Comparison of ENCODE assay signal across 28 cellular contexts in the genomic region with DNA sequence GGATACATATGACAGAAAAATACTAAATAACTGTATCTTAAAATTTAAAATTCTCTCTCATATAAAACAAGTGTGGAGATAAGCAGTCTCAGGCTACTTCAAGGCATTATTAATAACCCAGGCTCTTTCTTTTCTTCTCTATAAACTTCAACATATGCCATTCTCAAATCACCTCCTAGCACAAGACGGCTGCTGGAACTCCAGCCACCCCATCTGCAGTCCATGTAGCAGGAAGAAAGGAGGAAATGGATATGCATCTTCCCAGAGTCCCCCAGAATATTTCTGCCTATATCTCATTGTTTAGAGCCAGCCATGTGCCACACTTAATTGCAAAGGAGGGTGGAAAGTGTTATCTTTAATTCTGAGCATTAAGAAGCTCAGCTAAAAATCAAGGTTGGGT.
"Had no signal": no experiment of that assay in that cellular context is flagged by ENCODE, and none has a peak within 500 bp of the region (broad histone marks: within the 10 kb centered on the region; RNA-seq: fewer than 3 reads in every experiment).

No MANE protein-coding gene starts in this region.

- ATAC-seq: activated CD8-positive, alpha-beta memory T cell treated with anti-CD3 and anti-CD28 coated beads, Interleukin-2, amount 10 ng/mL, durations not matched to agents 7 days and 5 days; activated CD8-positive, alpha-beta T cell treated with anti-CD3 and anti-CD28 coated beads, Interleukin-2, amount 10 ng/mL, durations not matched to agents 7 days and 5 days; activated T-helper 17 cell treated with anti-CD3 and anti-CD28 coated beads, Interleukin-2, amount 50 U/mL, for 72 hours had no signal

- H3K9me3 ChIP-seq: esophagus squamous epithelium had no signal

- H3K4me3 Mint-ChIP-seq: activated CD4-positive, alpha-beta memory T cell treated with anti-CD3 and anti-CD28 coated beads for 36 hours; activated CD8-positive, alpha-beta memory T cell treated with anti-CD3 and anti-CD28 coated beads, Interleukin-2, amount 10 ng/mL, durations not matched to agents 7 days and 5 days; activated CD8-positive, alpha-beta T cell treated with anti-CD3 and anti-CD28 coated beads, Interleukin-2, amount 10 ng/mL, durations not matched to agents 7 days and 5 days; activated naive CD8-positive, alpha-beta T cell; activated T-cell treated with anti-CD3 and anti-CD28 coated beads, Interleukin-2, amount 50 U/mL, for 24 hours; activated T-helper 17 cell treated with anti-CD3 and anti-CD28 coated beads, Interleukin-2, amount 50 U/mL, for 72 hours; central memory CD8-positive, alpha-beta T cell had no signal

- H3K27ac Mint-ChIP-seq: activated CD4-positive, alpha-beta memory T cell treated with anti-CD3 and anti-CD28 coated beads for 36 hours; activated CD8-positive, alpha-beta memory T cell treated with anti-CD3 and anti-CD28 coated beads, Interleukin-2, amount 10 ng/mL, durations not matched to agents 7 days and 5 days; activated CD8-positive, alpha-beta T cell treated with anti-CD3 and anti-CD28 coated beads, Interleukin-2, amount 10 ng/mL, durations not matched to agents 7 days and 5 days; activated naive CD8-positive, alpha-beta T cell; activated T-cell treated with anti-CD3 and anti-CD28 coated beads, Interleukin-2, amount 50 U/mL, for 24 hours; activated T-helper 17 cell treated with anti-CD3 and anti-CD28 coated beads, Interleukin-2, amount 50 U/mL, for 72 hours had no signal

- DNase-seq: activated CD4-positive, alpha-beta memory T cell treated with anti-CD3 and anti-CD28 coated beads for 36 hours; activated CD4-positive, alpha-beta T cell treated with anti-CD3 and anti-CD28 coated beads for 1 hour; activated CD4-positive, alpha-beta T cell treated with anti-CD3 and anti-CD28 coated beads for 48 hours; activated CD8-positive, alpha-beta memory T cell treated with anti-CD3 and anti-CD28 coated beads, Interleukin-2, amount 10 ng/mL, durations not matched to agents 7 days and 5 days; activated CD8-positive, alpha-beta memory T cell treated with anti-CD3 and anti-CD28 coated beads, Interleukin-2, amount 50 U/mL, for 4 hours; activated CD8-positive, alpha-beta T cell treated with anti-CD3 and anti-CD28 coated beads, Interleukin-2, amount 10 ng/mL, durations not matched to agents 7 days and 5 days; activated effector memory CD4-positive, alpha-beta T cell treated with Interleukin-2 at 50 U/mL for 16 hours; activated gamma-delta T cell treated with Interleukin-2 at 50 U/mL for 16 hours; activated naive CD4-positive, alpha-beta T cell treated with anti-CD3 and anti-CD28 coated beads, Interleukin-2, amount 50 U/mL, for 16 hours; activated naive CD4-positive, alpha-beta T cell treated with Interleukin-2 at 50 U/mL for 16 hours; activated T-cell treated with anti-CD3 and anti-CD28 coated beads, Interleukin-2, amount 50 U/mL, for 24 hours; amniotic stem cell; anterior cingulate cortex; brain microvascular endothelial cell; dermis blood vessel endothelial cell; effector CD4-positive, alpha-beta T cell; esophagus squamous epithelium; foreskin melanocyte; head of caudate nucleus; T-helper 2 cell had no signal

- H3K36me3 ChIP-seq: brain microvascular endothelial cell, esophagus squamous epithelium had no signal

- H3K27ac ChIP-seq: brain microvascular endothelial cell, coronary artery, epithelial cell of prostate, esophagus squamous epithelium had no signal

- H3K27me3 ChIP-seq: brain microvascular endothelial cell, esophagus squamous epithelium had no signal

- H3K36me3 Mint-ChIP-seq: activated CD8-positive, alpha-beta memory T cell treated with anti-CD3 and anti-CD28 coated beads, Interleukin-2, amount 10 ng/mL, durations not matched to agents 7 days and 5 days had no signal

- H3K27me3 Mint-ChIP-seq: activated CD4-positive, alpha-beta memory T cell treated with anti-CD3 and anti-CD28 coated beads for 36 hours; activated CD8-positive, alpha-beta memory T cell treated with anti-CD3 and anti-CD28 coated beads, Interleukin-2, amount 10 ng/mL, durations not matched to agents 7 days and 5 days; activated naive CD8-positive, alpha-beta T cell; activated T-cell treated with anti-CD3 and anti-CD28 coated beads, Interleukin-2, amount 50 U/mL, for 24 hours; activated T-helper 17 cell treated with anti-CD3 and anti-CD28 coated beads, Interleukin-2, amount 50 U/mL, for 72 hours; central memory CD8-positive, alpha-beta T cell had no signal

- FAIRE-seq: astrocyte, endometrium, endothelial cell of umbilical vein had no signal

- H3K9me3 Mint-ChIP-seq: activated CD4-positive, alpha-beta memory T cell treated with anti-CD3 and anti-CD28 coated beads for 36 hours had no signal

- H3K4me3 ChIP-seq: coronary artery, esophagus squamous epithelium had no signal
